ENCODE assay signal across 21 cellular contexts in the genomic region with DNA sequence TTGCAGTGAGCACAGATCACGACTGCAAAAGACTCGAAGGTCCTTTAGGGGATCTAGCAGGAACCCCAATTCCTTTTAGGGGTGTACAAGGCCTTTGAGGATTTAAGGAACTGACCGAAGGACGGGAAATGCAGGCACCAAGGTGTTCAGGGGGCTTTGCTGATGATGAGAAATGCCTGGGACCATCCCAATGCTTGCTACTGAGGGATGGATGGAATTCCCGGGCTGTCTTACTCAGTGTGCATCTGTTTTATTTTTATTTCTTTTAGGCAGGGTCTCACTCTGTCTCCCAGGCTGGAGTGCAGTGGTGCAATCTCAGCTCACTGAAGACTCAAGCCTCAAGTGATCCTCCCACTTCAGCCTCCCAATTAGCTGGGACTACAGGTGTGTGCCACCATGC. TPM values are rescaled to one million over a fixed set of nuclear protein-coding genes. Genes with fewer than 3 reads are reported as not detected.
DNase-seq lines count a peak whose midpoint lies in the region; ATAC-seq and TF ChIP-seq lines count a peak whose summit lies in the region.
"Had no signal": no experiment of that assay in that cellular context is flagged by ENCODE, and none has a peak within 500 bp of the region (broad histone marks: within the 10 kb centered on the region; RNA-seq: fewer than 3 reads in every experiment).

No MANE protein-coding gene starts in this region.

- RAD21 ChIA-PET in HCT116 (lab: Charles Lee; ENCODE audit: low non-redundant PET in 1 of 2, low total read pairs in 2 of 2, uncharacterized antibody in 2 of 2, unreplicated experiment in 2 of 2), result interaction anchor here in 1 of 2 experiments (0.7 kb wide), 1 partner anchor 214 kb away, joined by 3 read pairs; no protein-coding TSS in a partner anchor

- ATAC-seq in HCT116 (peak; percentile 33), PC-3 (no peak), heart right ventricle (no peak)
- no peak for ATAC-seq in stimulated activated naive B cell treated with anti-CD40 and anti-IgM and Interleukin-4, amounts not matched to agents 10 μg/mL and 1 μg/mL and 100 μg/mL, for 72 hours (replicated peaks)
- ATAC-seq in naive thymus-derived CD8-positive, alpha-beta T cell, result no peak
- ATAC-seq: CD8-positive, alpha-beta T cell; stimulated activated memory B cell treated with anti-CD40 and anti-IgM and Interleukin-4, amounts not matched to agents 10 μg/mL and 1 μg/mL and 100 μg/mL, for 72 hours had no signal

- DNase-seq in HCT116 (ENCODE audit: low read depth, low spot score), result no peak
- no peak for DNase-seq in PC-3
- DNase-seq in epithelial cell of prostate (ENCODE audit: low read depth, low spot score), result no peak
- no peak for DNase-seq in stimulated activated naive B cell treated with anti-CD40 and anti-IgM and Interleukin-4, amounts not matched to agents 10 μg/mL and 1 μg/mL and 100 μg/mL, for 72 hours
- DNase-seq in naive thymus-derived CD8-positive, alpha-beta T cell, result no peak
- no peak for DNase-seq in transverse colon
- no peak for DNase-seq in heart right ventricle
- DNase-seq: activated CD4-positive, alpha-beta T cell treated with anti-CD3 and anti-CD28 coated beads, Interleukin-2, amount 50 U/mL, for 4 hours; activated CD4-positive, CD25-positive, alpha-beta regulatory T cell; CD8-positive, alpha-beta T cell; left cardiac atrium; NCI-H187 treated with DMSO at 0.1 percent for 48 hours had no signal

- H3K4me2 ChIP-seq in HCT116 (ENCODE audit: low read length) (peak overlapping the region; percentile 51; the same call in 1 of the 2 replicates), PC-3 (ENCODE audit: low read length) (peak overlapping the region; percentile 43; the same call in 1 of the 2 replicates)

- CTCF ChIA-PET in HCT116 (lab: Charles Lee) (interaction anchor here (1.8 to 3.1 kb wide), 3 partner anchors 21 to 249 kb away, joined by 7 to 20 read pairs (median 8); no protein-coding TSS in a partner anchor), PC-3 (lab: Charles Lee) (interaction anchor here (0.6 to 1.4 kb wide), 3 partner anchors 21 to 131 kb away, joined by 3 to 31 read pairs (median 6); a partner anchor contains a TSS)

- POLR2A ChIA-PET in HCT116 (lab: Charles Lee), result interaction anchor here (0.6 to 1.1 kb wide), 2 partner anchors 18 to 31 kb away, joined by 3 read pairs; no protein-coding TSS in a partner anchor
- POLR2A ChIA-PET in PC-3 (lab: Charles Lee; ENCODE audit: unreplicated experiment), result interaction anchor here (0.6 kb wide), 1 partner anchor 126 kb away, joined by 5 read pairs; no protein-coding TSS in a partner anchor
- POLR2A ChIA-PET in naive thymus-derived CD8-positive, alpha-beta T cell (lab: Charles Lee), result no interaction called here

- H3K36me3 Mint-ChIP-seq in stimulated activated naive B cell treated with anti-CD40 and anti-IgM and Interleukin-4, amounts not matched to agents 10 μg/mL and 1 μg/mL and 100 μg/mL, for 72 hours, result no peaks in the 10 kb centered on the region
- no peaks in the 10 kb centered on the region for H3K36me3 Mint-ChIP-seq in naive thymus-derived CD8-positive, alpha-beta T cell
- H3K36me3 Mint-ChIP-seq: activated naive CD4-positive, alpha-beta T cell treated with anti-CD3 and anti-CD28 coated beads, Interleukin-2, amount 50 U/mL, for 24 hours; CD8-positive, alpha-beta T cell; stimulated activated memory B cell treated with anti-CD40 and anti-IgM and Interleukin-4, amounts not matched to agents 10 μg/mL and 1 μg/mL and 100 μg/mL, for 72 hours had no signal

- no peak overlapping the region for H3K4me3 Mint-ChIP-seq in stimulated activated naive B cell treated with anti-CD40 and anti-IgM and Interleukin-4, amounts not matched to agents 10 μg/mL and 1 μg/mL and 100 μg/mL, for 72 hours
- no peak overlapping the region for H3K4me3 Mint-ChIP-seq in naive thymus-derived CD8-positive, alpha-beta T cell
- H3K4me3 Mint-ChIP-seq: activated naive CD4-positive, alpha-beta T cell treated with anti-CD3 and anti-CD28 coated beads, Interleukin-2, amount 50 U/mL, for 24 hours; activated T-helper 1 cell treated with anti-CD3 and anti-CD28 coated beads, Interleukin-12 subunit alpha, Interleukin-12 subunit beta, Interleukin-2, Interleukin-4 antibody, amounts not matched to agents 30 ng/mL and 10 ng/mL and 1 ng/mL, durations not matched to agents 14 hours and 24 hours and 36 hours; CD8-positive, alpha-beta T cell; central memory CD8-positive, alpha-beta T cell; stimulated activated memory B cell treated with anti-CD40 and anti-IgM and Interleukin-4, amounts not matched to agents 10 μg/mL and 1 μg/mL and 100 μg/mL, for 72 hours had no signal

- WGBS in transverse colon (ENCODE audit: low coverage in 1 of 2), 2 donors, result 60 to 79% methylated on average over 1 to 5 of the region's 5 CpGs
- 85 to 90% methylated on average over 5 of the region's 5 CpGs for WGBS in heart right ventricle, 2 donors

- H3K27me3 ChIP-seq in HCT116 (ENCODE audit: insufficient read depth, low read length), result no peaks in the 10 kb centered on the region
- H3K27me3 ChIP-seq in PC-3 (ENCODE audit: low read length), result no peaks in the 10 kb centered on the region
- H3K27me3 ChIP-seq in transverse colon, result no peaks in the 10 kb centered on the region
- H3K27me3 ChIP-seq in heart right ventricle, result peaks cover 0 to 7% (median 0%) of the 10 kb centered on the region in 7 donors
- H3K27me3 ChIP-seq: ascending aorta had no signal

- intact Hi-C loops in HCT116 (cut with micrococcal nuclease) (loop anchor here (1.0 to 2.0 kb wide), 2 partner anchors 18 to 249 kb away; a partner anchor contains a TSS), PC-3 (cut with micrococcal nuclease) (loop anchor here (1.0 to 2.0 kb wide), 3 partner anchors 21 to 119 kb away; a partner anchor contains a TSS), transverse colon (cut with DNase I; ENCODE audit: low total_unique reads) (no loop called here), heart right ventricle (cut with DNase I) (loop anchor here in 2 of 10 donors (10.0 kb wide), 1 partner anchor 252 kb away; no protein-coding TSS in a partner anchor)

- TF ChIP-seq CTCF in HCT116 (IDR thresholded peaks at IDR 0.05 in 2 of 3, conservative IDR thresholded peaks at IDR 0.05 in 1 of 3; ENCODE audit: borderline replicate concordance in 1 of 3, insufficient read depth in 1 of 3, low read depth in 2 of 3, low read length in 2 of 3) (no peak), PC-3 (conservative IDR thresholded peaks at IDR 0.05; ENCODE audit: low read depth, low read length) (no peak), transverse colon (IDR thresholded peaks at IDR 0.05) (no peak), heart right ventricle (IDR thresholded peaks at IDR 0.05) (no peak)

- TF ChIP-seq EP300 in transverse colon (IDR thresholded peaks at IDR 0.05; ENCODE audit: low read depth), result no peak

- H3K27ac Mint-ChIP-seq in stimulated activated naive B cell treated with anti-CD40 and anti-IgM and Interleukin-4, amounts not matched to agents 10 μg/mL and 1 μg/mL and 100 μg/mL, for 72 hours, result peak overlapping the region; percentile 25
- peak overlapping the region in 1 of 10 donors; percentile 53 for H3K27ac Mint-ChIP-seq in naive thymus-derived CD8-positive, alpha-beta T cell
- H3K27ac Mint-ChIP-seq: activated naive CD4-positive, alpha-beta T cell treated with anti-CD3 and anti-CD28 coated beads, Interleukin-2, amount 50 U/mL, for 24 hours; activated T-helper 1 cell treated with anti-CD3 and anti-CD28 coated beads, Interleukin-12 subunit alpha, Interleukin-12 subunit beta, Interleukin-2, Interleukin-4 antibody, amounts not matched to agents 30 ng/mL and 10 ng/mL and 1 ng/mL, durations not matched to agents 14 hours and 24 hours and 36 hours; CD8-positive, alpha-beta T cell; stimulated activated memory B cell treated with anti-CD40 and anti-IgM and Interleukin-4, amounts not matched to agents 10 μg/mL and 1 μg/mL and 100 μg/mL, for 72 hours had no signal

- no peaks in the 10 kb centered on the region for H3K36me3 ChIP-seq in HCT116 (ENCODE audit: control insufficient read depth in 1 of 2, insufficient read depth in 2 of 2, low read length in 2 of 2)
- H3K36me3 ChIP-seq in PC-3 (ENCODE audit: low read depth, low read length), result no peaks in the 10 kb centered on the region
- H3K36me3 ChIP-seq in transverse colon, result no peaks in the 10 kb centered on the region
- no peaks in the 10 kb centered on the region for H3K36me3 ChIP-seq in heart right ventricle
- H3K36me3 ChIP-seq: ascending aorta had no signal

- in situ Hi-C loops in transverse colon (cut with MboI; ENCODE audit: low pct_ligation_motif_present in 1 of 4, low pct_unique_long_range_greater_than_20kb in 1 of 4, low sequenced_read_pairs in 3 of 4), result no loop called here

- peaks cover 6 to 17% of the 10 kb centered on the region in 2 donors for H3K27me3 Mint-ChIP-seq in stimulated activated naive B cell treated with anti-CD40 and anti-IgM and Interleukin-4, amounts not matched to agents 10 μg/mL and 1 μg/mL and 100 μg/mL, for 72 hours
- peaks cover 0 to 2% (median 0%) of the 10 kb centered on the region in 5 donors for H3K27me3 Mint-ChIP-seq in naive thymus-derived CD8-positive, alpha-beta T cell
- H3K27me3 Mint-ChIP-seq: activated naive CD4-positive, alpha-beta T cell treated with anti-CD3 and anti-CD28 coated beads, Interleukin-2, amount 50 U/mL, for 24 hours; central memory CD8-positive, alpha-beta T cell had no signal

- no peak overlapping the region for H3K27ac ChIP-seq in HCT116 (ENCODE audit: low read depth, low read length)
- H3K27ac ChIP-seq in PC-3 (ENCODE audit: low read length), result no peak overlapping the region
- peak overlapping the region; percentile 30 for H3K27ac ChIP-seq in epithelial cell of prostate
- H3K27ac ChIP-seq in transverse colon, result no peak overlapping the region
- H3K27ac ChIP-seq in heart right ventricle, result no peak overlapping the region
- H3K27ac ChIP-seq: ascending aorta had no signal

- H3K9me3 ChIP-seq in HCT116 (ENCODE audit: control insufficient read depth in 1 of 2, insufficient read depth in 1 of 2, low read depth in 1 of 2, low read length in 2 of 2) (no peaks in the 10 kb centered on the region), PC-3 (ENCODE audit: low read length) (no peaks in the 10 kb centered on the region), transverse colon (no peaks in the 10 kb centered on the region), heart right ventricle (no peaks in the 10 kb centered on the region)
- H3K9me3 ChIP-seq: ascending aorta had no signal

- H2AFZ ChIP-seq in HCT116 (ENCODE audit: low read depth, low read length, poor library complexity, severe bottlenecking) (peak overlapping the region; percentile 84), PC-3 (ENCODE audit: low read length) (peak overlapping the region; percentile 70)

- TF ChIP-seq POLR2A in HCT116 (IDR thresholded peaks at IDR 0.05; ENCODE audit: borderline replicate concordance, extremely low read depth, insufficient read depth, insufficient read length) (no peak), transverse colon (IDR thresholded peaks at IDR 0.05) (no peak)

- H3K4me3 ChIP-seq in HCT116 (replicated peaks in 1 of 2; ENCODE audit: low read depth in 1 of 2, low read length in 2 of 2) (no peak overlapping the region), PC-3 (ENCODE audit: low read length) (no peak overlapping the region), transverse colon (no peak overlapping the region), heart right ventricle (no peak overlapping the region)
- H3K4me3 ChIP-seq: ascending aorta had no signal

- H3F3A ChIP-seq in PC-3 (ENCODE audit: low read length, unreplicated experiment), result no peaks in the 10 kb centered on the region

- H3K9ac ChIP-seq in HCT116 (ENCODE audit: low read length), result no peak overlapping the region
- peak overlapping the region; percentile 23; the same call in 1 of the 2 replicates for H3K9ac ChIP-seq in PC-3 (ENCODE audit: low read length)

- no peaks in the 10 kb centered on the region for H3K79me2 ChIP-seq in HCT116 (ENCODE audit: insufficient read depth, low read length)
- H3K79me2 ChIP-seq in PC-3 (ENCODE audit: low read length), result no peaks in the 10 kb centered on the region

- H3K9me3 Mint-ChIP-seq in stimulated activated naive B cell treated with anti-CD40 and anti-IgM and Interleukin-4, amounts not matched to agents 10 μg/mL and 1 μg/mL and 100 μg/mL, for 72 hours, result no peaks in the 10 kb centered on the region
- no peaks in the 10 kb centered on the region for H3K9me3 Mint-ChIP-seq in naive thymus-derived CD8-positive, alpha-beta T cell
- H3K9me3 Mint-ChIP-seq: activated naive CD4-positive, alpha-beta T cell treated with anti-CD3 and anti-CD28 coated beads, Interleukin-2, amount 50 U/mL, for 24 hours; activated T-helper 1 cell treated with anti-CD3 and anti-CD28 coated beads, Interleukin-12 subunit alpha, Interleukin-12 subunit beta, Interleukin-2, Interleukin-4 antibody, amounts not matched to agents 30 ng/mL and 10 ng/mL and 1 ng/mL, durations not matched to agents 14 hours and 24 hours and 36 hours; CD8-positive, alpha-beta T cell; central memory CD8-positive, alpha-beta T cell; stimulated activated memory B cell treated with anti-CD40 and anti-IgM and Interleukin-4, amounts not matched to agents 10 μg/mL and 1 μg/mL and 100 μg/mL, for 72 hours had no signal

- H3K4me1 ChIP-seq in HCT116 (ENCODE audit: control insufficient read depth in 1 of 2, insufficient read depth in 2 of 2, low read length in 2 of 2) (peaks cover 0 to 11% of the 10 kb centered on the region in 2 experiments; a peak in 3 of 4 replicates), PC-3 (ENCODE audit: insufficient read depth, low read length) (no peaks in the 10 kb centered on the region), transverse colon (peaks cover 0 to 3% (median 0%) of the 10 kb centered on the region in 4 donors), heart right ventricle (no peaks in the 10 kb centered on the region)
- H3K4me1 ChIP-seq: ascending aorta had no signal

- H3K4me1 Mint-ChIP-seq in stimulated activated naive B cell treated with anti-CD40 and anti-IgM and Interleukin-4, amounts not matched to agents 10 μg/mL and 1 μg/mL and 100 μg/mL, for 72 hours, result peaks cover 2 to 4% of the 10 kb centered on the region in 2 donors
- no peaks in the 10 kb centered on the region for H3K4me1 Mint-ChIP-seq in naive thymus-derived CD8-positive, alpha-beta T cell
- H3K4me1 Mint-ChIP-seq: activated naive CD4-positive, alpha-beta T cell treated with anti-CD3 and anti-CD28 coated beads, Interleukin-2, amount 50 U/mL, for 24 hours; central memory CD8-positive, alpha-beta T cell; stimulated activated memory B cell treated with anti-CD40 and anti-IgM and Interleukin-4, amounts not matched to agents 10 μg/mL and 1 μg/mL and 100 μg/mL, for 72 hours had no signal

- no peak for TF ChIP-seq RAD21 in HCT116 (IDR thresholded peaks at IDR 0.05; ENCODE audit: low read depth)

- BruUV-seq in HCT116 (replicated peaks; lab: Mats Ljungman, UMichigan) (no TSS peak), PC-3 (replicated peaks; lab: Mats Ljungman, UMichigan) (TSS peak; percentile 98)

- no peaks in the 10 kb centered on the region for H3K9me2 ChIP-seq in HCT116 (ENCODE audit: insufficient read depth)
- H3K9me2 ChIP-seq in PC-3 (replicated peaks; ENCODE audit: low read length), result no peaks in the 10 kb centered on the region

- H4K20me1 ChIP-seq in HCT116 (ENCODE audit: insufficient read depth), result no peaks in the 10 kb centered on the region
- no peaks in the 10 kb centered on the region for H4K20me1 ChIP-seq in PC-3 (ENCODE audit: low read length)

RNA-seq across cellular contexts. Expression of a gene that starts 11.3 kb away (rescaled TPM):
- total RNA-seq in HCT116 (2021; ENCODE audit: unreplicated experiment) (13.5 TPM), PC-3 (2014; rRNA removed) (3.5 and 5.6 TPM in 2 replicates), transverse colon (10 to 100 TPM in 1 of 4 donors, 1 to 10 TPM in 3; 1.1 to 10.5 (median 1.6) TPM), heart right ventricle (1 to 10 TPM in 6 of 10 donors, under 1 TPM in 4; 0.59 to 3.0 (median 1.1) TPM)
- polyA plus RNA-seq in HCT116 (2012), result 3.7 and 4.4 TPM in 2 replicates
- total RNA-seq in naive thymus-derived CD8-positive, alpha-beta T cell, result 1 to 10 TPM; 8.9 to 10.0 TPM
- not detected for polyA plus RNA-seq in naive thymus-derived CD8-positive, alpha-beta T cell
- polyA plus RNA-seq in heart right ventricle, result 1 to 10 TPM; 1.7 to 3.3 TPM

RNA-seq across cellular contexts. Expression of a gene that starts 17.7 kb away (rescaled TPM):
- total RNA-seq in HCT116 (2021; ENCODE audit: unreplicated experiment) (78.1 TPM), PC-3 (2014; rRNA removed) (118 and 148 TPM in 2 replicates), transverse colon (10 to 100 TPM; 28.3 to 86.6 (median 56.6) TPM), heart right ventricle (10 to 100 TPM; 11.5 to 27.8 (median 14.2) TPM)
- 38.5 and 68.5 TPM in 2 replicates for polyA plus RNA-seq in HCT116 (2012)
- 100 to 1,000 TPM; 113 to 116 TPM for total RNA-seq in naive thymus-derived CD8-positive, alpha-beta T cell
- 10 to 100 TPM; 26.3 to 43.2 (median 41.1) TPM for polyA plus RNA-seq in naive thymus-derived CD8-positive, alpha-beta T cell
- polyA plus RNA-seq in heart right ventricle, result 10 to 100 TPM; 22.7 to 37.7 TPM

RNA-seq across cellular contexts. Expression of a gene that starts 31.6 kb away (rescaled TPM):
- total RNA-seq in HCT116 (2021; ENCODE audit: unreplicated experiment) (11.5 TPM), PC-3 (2014; rRNA removed) (3.9 and 8.8 TPM in 2 replicates), transverse colon (1 to 10 TPM in 3 of 4 donors, under 1 TPM in 1; 0.82 to 3.8 (median 1.5) TPM), heart right ventricle (10 to 100 TPM in 8 of 10 donors, 1 to 10 TPM in 2; 4.5 to 40.4 (median 14.8) TPM)
- polyA plus RNA-seq in HCT116 (2012), result 8.1 and 8.2 TPM in 2 replicates
- under 1 TPM; 0.82 to 0.88 TPM for total RNA-seq in naive thymus-derived CD8-positive, alpha-beta T cell
- polyA plus RNA-seq in naive thymus-derived CD8-positive, alpha-beta T cell, result under 1 TPM; 0.19 to 0.88 (median 0.81) TPM
- polyA plus RNA-seq in heart right ventricle, result 10 to 100 TPM; 15.4 to 38.1 TPM
- total RNA-seq: myocyte, omental fat pad had no signal

RNA-seq across cellular contexts. Expression of a gene that starts 52.8 kb away (rescaled TPM):
- total RNA-seq in HCT116 (2021; ENCODE audit: unreplicated experiment) (not detected), PC-3 (2014; rRNA removed) (not detected in 2 replicates), transverse colon (not detected), heart right ventricle (not detected)
- polyA plus RNA-seq in HCT116 (2012), result not detected in 2 replicates
- total RNA-seq in naive thymus-derived CD8-positive, alpha-beta T cell, result not detected
- polyA plus RNA-seq in naive thymus-derived CD8-positive, alpha-beta T cell, result not detected
- polyA plus RNA-seq in heart right ventricle, result not detected
- total RNA-seq: activated T-helper 1 cell treated with anti-CD3 and anti-CD28 coated beads, Interleukin-12 subunit alpha, Interleukin-12 subunit beta, Interleukin-2, Interleukin-4 antibody, amounts not matched to agents 30 ng/mL and 10 ng/mL and 1 ng/mL, durations not matched to agents 14 hours and 24 hours and 36 hours; ascending aorta; CD8-positive, alpha-beta T cell; left cardiac atrium; myocyte; omental fat pad; renal cortical epithelial cell; Right ventricle myocardium inferior had no signal

RNA-seq across cellular contexts. Expression of a gene that starts 53.3 kb away (rescaled TPM):
- total RNA-seq in HCT116 (2021; ENCODE audit: unreplicated experiment) (180 TPM), PC-3 (2014; rRNA removed) (217 and 306 TPM in 2 replicates), transverse colon (100 to 1,000 TPM in 1 of 4 donors, 10 to 100 TPM in 3; 28.7 to 164 (median 39.8) TPM), heart right ventricle (100 to 1,000 TPM in 1 of 10 donors, 10 to 100 TPM in 9; 71.4 to 101 (median 88.5) TPM)
- 207 and 285 TPM in 2 replicates for polyA plus RNA-seq in HCT116 (2012)
- total RNA-seq in naive thymus-derived CD8-positive, alpha-beta T cell, result 10 to 100 TPM; 74.3 to 75.3 TPM
- polyA plus RNA-seq in naive thymus-derived CD8-positive, alpha-beta T cell, result 10 to 100 TPM; 19.9 to 45.5 (median 21.6) TPM
- 100 to 1,000 TPM in 1 of 2 donors, 10 to 100 TPM in 1; 95.0 to 121 TPM for polyA plus RNA-seq in heart right ventricle
